ENCODE assay signal across 10 cellular contexts in the genomic region with DNA sequence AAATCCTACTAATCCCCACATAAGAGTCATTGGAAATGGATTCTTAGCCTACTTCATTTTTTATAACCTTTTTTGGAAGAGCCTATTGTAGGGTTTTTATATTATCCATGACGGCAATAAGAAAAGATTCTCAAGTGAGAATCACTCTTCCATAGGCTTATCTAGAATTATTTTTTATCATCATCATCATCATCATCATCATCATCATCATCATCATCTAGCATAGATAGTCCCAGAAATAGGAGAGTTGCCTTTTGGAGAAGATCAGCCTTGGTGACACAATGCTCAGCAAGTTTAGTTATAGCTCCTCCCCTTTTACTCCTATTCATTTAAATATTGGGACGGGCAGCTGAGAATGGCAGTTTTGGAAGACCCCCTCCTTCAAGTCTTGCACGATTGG.
"Had no signal": no experiment of that assay in that cellular context is flagged by ENCODE, and none has a peak within 500 bp of the region (broad histone marks: within the 10 kb centered on the region; RNA-seq: fewer than 3 reads in every experiment).

No MANE protein-coding gene starts in this region.

- FAIRE-seq: H54 had no signal

- H3K4me2 ChIP-seq: GM23338 had no signal

- ATAC-seq: GM23338, HCT116 had no signal

- H3K27ac ChIP-seq: GM23248 had no signal

- H3K9ac ChIP-seq: GM23248 had no signal

- H3K4me1 ChIP-seq: HAP-1 had no signal

- H3K9me3 ChIP-seq: HAP-1 had no signal

- H2AFZ ChIP-seq: GM23248, GM23338 had no signal

- DNase-seq: GM23248, GOT3, H7, H9, HCEC 1CT, HFFc6 had no signal

- H3K36me3 ChIP-seq: HAP-1 had no signal

- H3K4me3 ChIP-seq: GM23248, GM23338, HAP-1 had no signal
